Comparison of ENCODE assay signal across 1 cellular context in genomic region chr15:75203017-75203907, GRCh38.
TF ChIP-seq lines count a peak whose summit lies in the region.

No MANE protein-coding gene starts in this region.

TF ChIP-seq in GM12878, 131 proteins besides CTCF, POLR2A, EP300 and RAD21 (continued from another document):
- TF ChIP-seq RELB (IDR thresholded peaks at IDR 0.05; ENCODE audit: low read depth) (0 out of 2 replicates have a peak, but pooled peaks have one; percentile 24), POLR2AphosphoS5 (IDR thresholded peaks at IDR 0.05; ENCODE audit: low read length) (peak; percentile 81; the same call in 1 of the 2 replicates), ZZZ3 (IDR thresholded peaks at IDR 0.05; ENCODE audit: control insufficient read depth, insufficient read length, low read depth) (no peak), RBBP5 (conservative IDR thresholded peaks at IDR 0.05) (no peak), TARDBP (IDR thresholded peaks at IDR 0.05; ENCODE audit: borderline replicate concordance) (0 out of 2 replicates have a peak, but pooled peaks have one; percentile 17), IKZF1 (conservative IDR thresholded peaks at IDR 0.05) (0 out of 2 replicates have a peak, but pooled peaks have one; percentile 33), MLLT1 (IDR thresholded peaks at IDR 0.05) (peak; percentile 34; the same call in 1 of the 2 replicates), SIN3A (IDR thresholded peaks at IDR 0.05; ENCODE audit: low read depth, low read length) (no peak)
